ENCODE assay signal across 1 cellular context in genomic region chr18:59835656-59836379, GRCh38.
TF ChIP-seq lines count a peak whose summit lies in the region.

No MANE protein-coding gene starts in this region.

TF ChIP-seq in HEK293, 187 proteins besides CTCF, POLR2A, EP300 and RAD21 (continued from another document):
- no peak for TF ChIP-seq SCRT1 (tag by site-specific recombination; IDR thresholded peaks at IDR 0.05; ENCODE audit: borderline replicate concordance)
- no peak for TF ChIP-seq ZNF777 (tag by site-specific recombination; IDR thresholded peaks at IDR 0.05; ENCODE audit: borderline replicate concordance)
- peak; percentile 34; the same call in 1 of the 2 replicates for TF ChIP-seq OSR2 (tag by site-specific recombination; IDR thresholded peaks at IDR 0.05)
- no peak for TF ChIP-seq OVOL3 (tag by site-specific recombination; IDR thresholded peaks at IDR 0.05)
- TF ChIP-seq ZXDB (tag by site-specific recombination; IDR thresholded peaks at IDR 0.05), result no peak
- no peak for TF ChIP-seq ZEB2 (tag by site-specific recombination; IDR thresholded peaks at IDR 0.05)
- TF ChIP-seq ZNF530 (tag by site-specific recombination; IDR thresholded peaks at IDR 0.05; ENCODE audit: low read depth), result no peak
- TF ChIP-seq ZNF600 (tag by site-specific recombination; IDR thresholded peaks at IDR 0.05), result 0 out of 2 replicates have a peak, but pooled peaks have one; percentile 19
- TF ChIP-seq ZBTB1 (tag by site-specific recombination; IDR thresholded peaks at IDR 0.05), result no peak
- no peak for TF ChIP-seq TCF7L2 (IDR thresholded peaks at IDR 0.05; ENCODE audit: borderline replicate concordance, low read depth, low read length)
- TF ChIP-seq HOXD13 (CRISPR knock-in tag; IDR thresholded peaks at IDR 0.05; ENCODE audit: borderline replicate concordance), result no peak
- TF ChIP-seq ZNF561 (tag by site-specific recombination; IDR thresholded peaks at IDR 0.05; ENCODE audit: borderline replicate concordance), result no peak
- TF ChIP-seq ZBTB48 (tag by site-specific recombination; IDR thresholded peaks at IDR 0.05), result peak; percentile 50; the same call in 1 of the 2 replicates
- no peak for TF ChIP-seq KLF1 (tag by site-specific recombination; IDR thresholded peaks at IDR 0.05)
- TF ChIP-seq ZBTB17 (tag by site-specific recombination; IDR thresholded peaks at IDR 0.05), result peak; percentile 70
- no peak for TF ChIP-seq MZF1 (tag by site-specific recombination; IDR thresholded peaks at IDR 0.05; ENCODE audit: borderline replicate concordance)
- no peak for TF ChIP-seq ZNF155 (tag by site-specific recombination; IDR thresholded peaks at IDR 0.05)
- TF ChIP-seq ZNF132 (tag by site-specific recombination; IDR thresholded peaks at IDR 0.05; ENCODE audit: borderline replicate concordance), result no peak
- TF ChIP-seq ZNF335 (tag by site-specific recombination; conservative IDR thresholded peaks at IDR 0.05), result 0 out of 2 replicates have a peak, but pooled peaks have one; percentile 28
- no peak for TF ChIP-seq ZNF354C (tag by site-specific recombination; IDR thresholded peaks at IDR 0.05; ENCODE audit: borderline replicate concordance, low read depth)
- TF ChIP-seq ZNF585B (tag by site-specific recombination; IDR thresholded peaks at IDR 0.05), result peak; percentile 70
- TF ChIP-seq ZNF423 (tag by site-specific recombination; IDR thresholded peaks at IDR 0.05), result no peak
- TF ChIP-seq EGR2 (tag by site-specific recombination; IDR thresholded peaks at IDR 0.05; ENCODE audit: low read depth), result no peak
- peak; percentile 51; the same call in 1 of the 2 replicates for TF ChIP-seq PRDM1 (tag by site-specific recombination; IDR thresholded peaks at IDR 0.05)
- no peak for TF ChIP-seq HIC1 (tag by site-specific recombination; IDR thresholded peaks at IDR 0.05)
- no peak for TF ChIP-seq ZNF37A (tag by site-specific recombination; IDR thresholded peaks at IDR 0.05)
- TF ChIP-seq ZIC2 (tag by site-specific recombination; IDR thresholded peaks at IDR 0.05), result 0 out of 2 replicates have a peak, but pooled peaks have one; percentile 19
